Comparison of ENCODE assay signal across 21 cellular contexts in the genomic region with DNA sequence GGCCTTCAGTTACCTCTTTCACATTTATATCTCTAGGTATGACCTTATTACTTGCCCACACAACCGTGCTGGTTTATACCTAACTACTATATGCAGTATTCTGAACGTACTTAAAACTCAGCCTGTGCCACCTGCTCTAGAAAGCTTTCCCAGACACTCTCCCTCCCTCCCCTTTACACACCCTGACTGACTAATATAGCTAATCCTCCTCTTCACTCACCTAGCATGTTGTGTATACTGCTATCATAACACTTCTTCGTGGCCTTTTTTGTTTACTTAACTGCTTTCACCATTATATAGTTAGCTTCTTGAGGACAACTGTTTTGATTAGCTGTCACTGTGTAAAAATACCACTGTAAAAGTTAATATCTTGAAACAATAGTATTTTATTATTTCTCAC.
"Had no signal": no experiment of that assay in that cellular context is flagged by ENCODE, and none has a peak within 500 bp of the region (broad histone marks: within the 10 kb centered on the region; RNA-seq: fewer than 3 reads in every experiment).

No MANE protein-coding gene starts in this region.

- H3K4me1 ChIP-seq: left lung, neural progenitor cell, prostate gland, spleen, upper lobe of left lung had no signal

- H3K27me3 ChIP-seq: hepatocyte, left lung, neural progenitor cell, spleen, upper lobe of left lung had no signal

- H3K9me3 ChIP-seq: left lung, prostate gland, spleen, upper lobe of left lung had no signal

- H3K36me3 ChIP-seq: neural progenitor cell, prostate gland had no signal

- H3K27ac Mint-ChIP-seq: activated CD4-positive, alpha-beta T cell treated with anti-CD3 and anti-CD28 coated beads, Interleukin-2, amount 10 ng/mL, durations not matched to agents 24 days and 14 days; activated CD8-positive, alpha-beta T cell treated with anti-CD3 and anti-CD28 coated beads, Interleukin-2, amount 10 ng/mL, durations not matched to agents 7 days and 5 days; activated naive CD8-positive, alpha-beta T cell treated with anti-CD3 and anti-CD28 coated beads, Interleukin-2, amount 10 ng/mL, durations not matched to agents 7 days and 5 days; activated T-helper 2 cell treated with anti-CD3 and anti-CD28 coated beads, Interferon-gamma antibody, Interleukin-2, Interleukin-4, amounts not matched to agents 10 μg/mL and 5 μg/mL and 100 μg/mL, durations not matched to agents 14 hours and 24 hours and 36 hours; immature natural killer cell; neural progenitor cell had no signal

- H3K27me3 Mint-ChIP-seq: activated CD4-positive, alpha-beta T cell treated with anti-CD3 and anti-CD28 coated beads, Interleukin-2, amount 10 ng/mL, durations not matched to agents 24 days and 14 days; activated naive CD8-positive, alpha-beta T cell treated with anti-CD3 and anti-CD28 coated beads, Interleukin-2, amount 10 ng/mL, durations not matched to agents 7 days and 5 days; naive thymus-derived CD4-positive, alpha-beta T cell had no signal

- H3K4me1 Mint-ChIP-seq: immature natural killer cell had no signal

- H3K27ac ChIP-seq: hepatocyte, left lung, neural progenitor cell, prostate gland, spleen, upper lobe of left lung had no signal

- FAIRE-seq: frontal cortex had no signal

- H3K4me3 ChIP-seq: hepatocyte, left lung, lung, neural progenitor cell, prostate gland, spleen, upper lobe of left lung had no signal

- DNase-seq: activated CD4-positive, alpha-beta T cell treated with anti-CD3 and anti-CD28 coated beads, Interleukin-2, amount 10 ng/mL, durations not matched to agents 24 days and 14 days; activated CD8-positive, alpha-beta T cell treated with anti-CD3 and anti-CD28 coated beads, Interleukin-2, amount 10 ng/mL, durations not matched to agents 7 days and 5 days; activated naive CD4-positive, alpha-beta T cell treated with Interleukin-2 at 50 U/mL for 16 hours; activated naive CD8-positive, alpha-beta T cell treated with anti-CD3 and anti-CD28 coated beads, Interleukin-2, amount 10 ng/mL, durations not matched to agents 7 days and 5 days; amygdala; cortex of kidney; erythroblast; glutamatergic neuron; immature natural killer cell; left lung; naive thymus-derived CD4-positive, alpha-beta T cell; spleen; stimulated activated CD4-positive, alpha-beta T cell treated with anti-CD3 and anti-CD28 coated beads, Interleukin-4, amount 100 ng/mL, for 1 hour; stimulated activated naive CD8-positive, alpha-beta T cell treated with anti-CD3 and anti-CD28 coated beads, Interleukin-15, Interleukin-2, amounts not matched to agents 100 U/mL and 50 U/mL, for 24 hours; upper lobe of left lung had no signal

- H3K4me3 Mint-ChIP-seq: activated CD4-positive, alpha-beta T cell treated with anti-CD3 and anti-CD28 coated beads, Interleukin-2, amount 10 ng/mL, durations not matched to agents 24 days and 14 days; activated CD8-positive, alpha-beta T cell treated with anti-CD3 and anti-CD28 coated beads, Interleukin-2, amount 10 ng/mL, durations not matched to agents 7 days and 5 days; activated naive CD8-positive, alpha-beta T cell treated with anti-CD3 and anti-CD28 coated beads, Interleukin-2, amount 10 ng/mL, durations not matched to agents 7 days and 5 days; immature natural killer cell; naive thymus-derived CD4-positive, alpha-beta T cell; neural progenitor cell had no signal

- H3K9me3 Mint-ChIP-seq: activated CD4-positive, alpha-beta T cell treated with anti-CD3 and anti-CD28 coated beads, Interleukin-2, amount 10 ng/mL, durations not matched to agents 24 days and 14 days; activated naive CD8-positive, alpha-beta T cell treated with anti-CD3 and anti-CD28 coated beads, Interleukin-2, amount 10 ng/mL, durations not matched to agents 7 days and 5 days; activated T-helper 2 cell treated with anti-CD3 and anti-CD28 coated beads, Interferon-gamma antibody, Interleukin-2, Interleukin-4, amounts not matched to agents 10 μg/mL and 5 μg/mL and 100 μg/mL, durations not matched to agents 14 hours and 24 hours and 36 hours; immature natural killer cell; naive thymus-derived CD4-positive, alpha-beta T cell; neural progenitor cell had no signal
